In genomic region chr16:519425-519824, GRCh38 we compare ENCODE assay signal across 30 cellular contexts. TPM values are rescaled to one million over a fixed set of nuclear protein-coding genes. Genes with fewer than 3 reads are reported as not detected.
"Had no signal": no experiment of that assay in that cellular context is flagged by ENCODE, and none has a peak within 500 bp of the region (broad histone marks: within the 10 kb centered on the region; RNA-seq: fewer than 3 reads in every experiment).

No MANE protein-coding gene starts in this region.

- H3K9me3 ChIP-seq: SJSA1 had no signal

- H3K27ac ChIP-seq: SJSA1, VCaP had no signal

- H3K4me3 ChIP-seq: SJSA1 had no signal

- ATAC-seq: activated naive CD8-positive, alpha-beta T cell treated with anti-CD3 and anti-CD28 coated beads, Interleukin-2, amount 50 U/mL, for 24 hours; activated T-cell treated with anti-CD3 and anti-CD28 coated beads, Interleukin-2, amount 50 U/mL, for 4 hours; Panc1; SK-N-SH treated with all-trans-retinoic acid at 6 μM for 48 hours; T-cell; T-helper 17 cell had no signal

- H3K27me3 ChIP-seq: SJSA1 had no signal

- DNase-seq: activated B cell treated with CpG ODN at 0.5 μM for 24 hours; activated CD4-positive, alpha-beta memory T cell treated with anti-CD3 and anti-CD28 coated beads for 36 hours; activated CD4-positive, alpha-beta T cell treated with anti-CD3 and anti-CD28 coated beads for 4 hours; activated CD4-positive, alpha-beta T cell treated with anti-CD3 and anti-CD28 coated beads, Interleukin-2, amount 50 U/mL, for 1 hour; activated CD4-positive, CD25-positive, alpha-beta regulatory T cell treated with anti-CD3 and anti-CD28 coated beads, Interleukin-2, amount 50 U/mL, for 72 hours; activated CD8-positive, alpha-beta memory T cell treated with anti-CD3 and anti-CD28 coated beads, Interleukin-2, amount 50 U/mL, for 4 hours; activated naive CD4-positive, alpha-beta T cell treated with anti-CD3 and anti-CD28 coated beads, Interleukin-2, amount 10 ng/mL, durations not matched to agents 7 days and 5 days; activated naive CD8-positive, alpha-beta T cell treated with anti-CD3 and anti-CD28 coated beads, Interleukin-2, amount 50 U/mL, for 24 hours; activated T-cell treated with anti-CD3 and anti-CD28 coated beads for 4 hours; activated T-cell treated with anti-CD3 and anti-CD28 coated beads, Interleukin-2, amount 50 U/mL, for 4 hours; Karpas-422; KBM-7; NCI-H1048; NCI-H1105 treated with DMSO at 0.1 percent for 48 hours; NCI-H1436; NCI-H1694; NCI-H1930; NCI-H345; NCI-H524 treated with DMSO at 0.1 percent for 48 hours; SHP77 treated with DMSO at 0.1 percent for 48 hours; T-cell; T-helper 17 cell had no signal

- FAIRE-seq: bronchial epithelial cell had no signal

- H3K4me1 ChIP-seq: SJSA1 had no signal

RNA-seq across cellular contexts. Expression of gene PRR35, which starts 40.8 kb away (rescaled TPM):
- total RNA-seq: activated B cell treated with CpG ODN at 0.5 μM for 24 hours; activated CD4-positive, alpha-beta memory T cell treated with anti-CD3 and anti-CD28 coated beads for 36 hours; activated T-helper 1 cell treated with anti-CD3 and anti-CD28 coated beads, Interleukin-12 subunit alpha, Interleukin-12 subunit beta, Interleukin-2, Interleukin-4 antibody, amounts not matched to agents 30 ng/mL and 10 ng/mL and 1 ng/mL, durations not matched to agents 14 hours and 24 hours and 36 hours; bronchial epithelial cell; MCF 10A; RPMI7951; SJSA1; T-cell; T-helper 17 cell had no signal

RNA-seq across cellular contexts. Expression of gene NHLRC4, which starts 47.4 kb away (rescaled TPM):
- total RNA-seq: MCF 10A had no signal
